9 cellular contexts compared by ENCODE assay signal in genomic region chr7:27167170-27167505, GRCh38. TPM values are rescaled to one million over a fixed set of nuclear protein-coding genes. Genes with fewer than 3 reads are reported as not detected.
DNase-seq lines count a peak whose midpoint lies in the region; ATAC-seq, FAIRE-seq and TF ChIP-seq lines count a peak whose summit lies in the region.
"Had no signal": no experiment of that assay in that cellular context is flagged by ENCODE, and none has a peak within 500 bp of the region (broad histone marks: within the 10 kb centered on the region; RNA-seq: fewer than 3 reads in every experiment).

No MANE protein-coding gene starts in this region.

- intact Hi-C loops in sciatic nerve (cut with DNase I) = no loop called here

- H4K20me1 ChIP-seq in neural progenitor cell (ENCODE audit: low read depth) = peaks cover 87% of the 10 kb centered on the region

- H3K27ac ChIP-seq in epithelial cell of prostate (peak overlapping the region; percentile 93), neural progenitor cell (no peak overlapping the region)

- peaks cover 100% of the 10 kb centered on the region for H3K27me3 ChIP-seq in neural progenitor cell

- FAIRE-seq in GM19239 (lab: Jason Lieb, UNC) = no peak

- no peaks in the 10 kb centered on the region for H3F3A ChIP-seq in neural progenitor cell (ENCODE audit: low read depth)

- no peak overlapping the region for H3K4me3 Mint-ChIP-seq in neural progenitor cell

- no peak overlapping the region for H2AFZ ChIP-seq in neural progenitor cell (replicated peaks)

- H3K9ac ChIP-seq in neural progenitor cell = no peak overlapping the region

- no peaks in the 10 kb centered on the region for H3K4me1 ChIP-seq in neural progenitor cell

- no peaks in the 10 kb centered on the region for H3K9me3 ChIP-seq in neural progenitor cell (ENCODE audit: low read depth)

- H3K27ac Mint-ChIP-seq in neural progenitor cell = no peak overlapping the region

- H3K4me2 ChIP-seq in neural progenitor cell = no peak overlapping the region

- TF ChIP-seq CTCF in neural progenitor cell (IDR thresholded peaks at IDR 0.05) = no peak

- ATAC-seq in sciatic nerve (no peak), GM19035 (IDR thresholded peaks at IDR 0.05; ENCODE audit: unreplicated experiment) (no peak)

- in situ Hi-C loops in KBM-7 (cut with MboI; ENCODE audit: low pct_unique_long_range_greater_than_20kb, low sequenced_read_pairs) = loop anchor here (25.0 kb wide), 1 partner anchor 1305 kb away; no protein-coding TSS in a partner anchor

- DNase-seq in EL (peak; percentile 93), KBM-7 (peak; percentile 86), epithelial cell of prostate (ENCODE audit: low read depth, low spot score) (no peak), sciatic nerve (ENCODE audit: low spot score) (peak; percentile 61), neural progenitor cell (ENCODE audit: low spot score) (no peak), GM19239 (ENCODE audit: insufficient read length, low spot score) (no peak)
- DNase-seq: NCI-H2029 treated with DMSO at 0.1 percent for 48 hours had no signal

- H3K4me3 ChIP-seq in neural progenitor cell = no peak overlapping the region

- no peaks in the 10 kb centered on the region for H3K79me2 ChIP-seq in neural progenitor cell (ENCODE audit: low read depth)

- H3K4me1 Mint-ChIP-seq in neural progenitor cell = peaks cover 2% of the 10 kb centered on the region

- no peaks in the 10 kb centered on the region for H3K36me3 ChIP-seq in neural progenitor cell

- H3K9me3 Mint-ChIP-seq in neural progenitor cell = peaks cover 3% of the 10 kb centered on the region

- peaks cover 90% of the 10 kb centered on the region for H3K27me3 Mint-ChIP-seq in neural progenitor cell (ENCODE audit: insufficient read depth, low read depth)

- no peaks in the 10 kb centered on the region for H3K36me3 Mint-ChIP-seq in neural progenitor cell

RNA-seq across cellular contexts. Expression of gene HOXA9, which starts 1.8 kb away (rescaled TPM):
- 7.1 TPM for total RNA-seq in sciatic nerve
- not detected in 2 replicates for total RNA-seq in neural progenitor cell (ENCODE audit: low replicate concordance)

RNA-seq across cellular contexts. Expression of gene HOXA10, which starts 7.0 kb away (rescaled TPM):
- total RNA-seq in sciatic nerve (11.2 TPM), neural progenitor cell (ENCODE audit: low replicate concordance) (not detected in 2 replicates)

RNA-seq across cellular contexts. Expression of gene HOXA7, which starts 10.7 kb away (rescaled TPM):
- total RNA-seq in sciatic nerve = 6.2 TPM
- total RNA-seq in neural progenitor cell (ENCODE audit: low replicate concordance) = not detected in 2 replicates

RNA-seq across cellular contexts. Expression of gene HOXA3, which starts 14.8 kb away (rescaled TPM):
- total RNA-seq in sciatic nerve (20.9 TPM), neural progenitor cell (ENCODE audit: low replicate concordance) (not detected in 2 replicates)

RNA-seq across cellular contexts. Expression of gene HOXA11, which starts 17.9 kb away (rescaled TPM):
- total RNA-seq in sciatic nerve (1.3 TPM), neural progenitor cell (ENCODE audit: low replicate concordance) (not detected in 2 replicates)
- total RNA-seq: lung microvascular endothelial cell had no signal

Comparison
In these comparisons a context has a peak if more than half of its experiments do, and no peak if none do; other contexts are left out.
1. DNase-seq: peak in EL (single experiment), KBM-7 (single experiment) and sciatic nerve (single experiment); none in epithelial cell of prostate (single experiment), neural progenitor cell (single experiment) and GM19239 (single experiment).
2. RNA of gene HOXA10, which starts 7.0 kb away (total RNA-seq): 11.2 TPM in sciatic nerve (single experiment); not detected in neural progenitor cell; every median in the first group is over 10 times any median in the second.